In genomic region chr4:102619776-102620631, GRCh38 we compare ENCODE assay signal across 8 cellular contexts.
DNase-seq lines count a peak whose midpoint lies in the region; ATAC-seq and TF ChIP-seq lines count a peak whose summit lies in the region.
"Not testable (repeated sequence)": the region's sequence is repeated elsewhere in the genome, so short reads cannot be mapped to it uniquely, and the experiment has no call there.

No MANE protein-coding gene starts in this region.

- TF ChIP-seq CTCF in fibroblast of lung (conservative IDR thresholded peaks at IDR 0.05 in 1 of 2, IDR thresholded peaks at IDR 0.05 in 1 of 2; ENCODE audit: low read depth in 1 of 2, low read length in 2 of 2): not testable (repeated sequence)

- H2BK15ac ChIP-seq in mesenchymal stem cell (ENCODE audit: low read depth, poor library complexity, severe bottlenecking): not testable (repeated sequence)

- not testable (repeated sequence) for H2AFZ ChIP-seq in fibroblast of lung (ENCODE audit: low read length); mesenchymal stem cell (ENCODE audit: low read depth, low read length)

- H3K23ac ChIP-seq in mesenchymal stem cell (ENCODE audit: low read length in 2 of 2): not testable (repeated sequence)

- H3K79me1 ChIP-seq in mesenchymal stem cell (replicated peaks; ENCODE audit: low read length, poor library complexity, severe bottlenecking): not testable (repeated sequence)

- H2AK5ac ChIP-seq in mesenchymal stem cell (ENCODE audit: low read length, severe bottlenecking): not testable (repeated sequence)

- H2BK5ac ChIP-seq in mesenchymal stem cell (ENCODE audit: low read depth, low read length, poor library complexity, severe bottlenecking): not testable (repeated sequence)

- H3K4me2 ChIP-seq in BLaER1 treated with 17β-estradiol and CSF1 and Interleukin-3, amounts not matched to agents 10 nM and 100 nM: peak overlapping the region in 9 of 11 experiments; percentile 0 to 44 (median 24); a peak in 6 of 22 replicates
- H3K4me2 ChIP-seq in fibroblast of lung (ENCODE audit: extremely low read depth, insufficient read depth, low read length); mesenchymal stem cell (ENCODE audit: low read length, poor library complexity, severe bottlenecking): not testable (repeated sequence)

- not testable (repeated sequence) for H4K91ac ChIP-seq in mesenchymal stem cell (ENCODE audit: low read length)

- ATAC-seq in GM21360 (IDR thresholded peaks at IDR 0.05; ENCODE audit: unreplicated experiment) (peak; percentile 25), HG03432 (IDR thresholded peaks at IDR 0.05; ENCODE audit: unreplicated experiment) (peak; percentile 20)

- not testable (repeated sequence) for H3K4ac ChIP-seq in mesenchymal stem cell (ENCODE audit: low read depth in 1 of 2, low read length in 2 of 2)

- not testable (repeated sequence) for H2BK12ac ChIP-seq in mesenchymal stem cell (ENCODE audit: low read length in 2 of 2)

- H3K14ac ChIP-seq in mesenchymal stem cell (ENCODE audit: low read length in 2 of 2): not testable (repeated sequence)

- H3K36me3 ChIP-seq in BLaER1 treated with 17β-estradiol and CSF1 and Interleukin-3, amounts not matched to agents 10 nM and 100 nM: peaks cover 23 to 30% (median 29%) of the 10 kb centered on the region in 11 experiments
- not testable (repeated sequence) for H3K36me3 ChIP-seq in fibroblast of lung (ENCODE audit: control insufficient read depth, insufficient read depth, low read length)
- H3K36me3 ChIP-seq in mesenchymal stem cell (ENCODE audit: control insufficient read depth in 1 of 2, insufficient read depth in 2 of 2, low read depth in 1 of 2, low read length in 2 of 2): peaks cover 8 to 25% of the 10 kb centered on the region in 2 experiments

- not testable (repeated sequence) for H3K18ac ChIP-seq in mesenchymal stem cell (ENCODE audit: low read depth in 1 of 2, low read length in 2 of 2)

- WGBS in mesenchymal stem cell: 81% methylated on average over 3 of the region's 4 CpGs

- 0 out of 22 replicates have a peak overlapping the region, but pooled peaks of 1 of the 11 experiments have one; percentile 10 for H3K9ac ChIP-seq in BLaER1 treated with 17β-estradiol and CSF1 and Interleukin-3, amounts not matched to agents 10 nM and 100 nM
- not testable (repeated sequence) for H3K9ac ChIP-seq in fibroblast of lung (ENCODE audit: insufficient read depth, low read length)
- peak overlapping the region; percentile 73 for H3K9ac ChIP-seq in mesenchymal stem cell (ENCODE audit: low read length)

- not testable (repeated sequence) for H3K27me3 ChIP-seq in BLaER1 treated with 17β-estradiol and CSF1 and Interleukin-3, amounts not matched to agents 10 nM and 100 nM; fibroblast of lung (ENCODE audit: control insufficient read depth, insufficient read depth, low read length); mesenchymal stem cell (ENCODE audit: control insufficient read depth in 1 of 2, insufficient read depth in 1 of 2, low read length in 2 of 2)

- H3K9me3 ChIP-seq in BLaER1 treated with 17β-estradiol and CSF1 and Interleukin-3, amounts not matched to agents 10 nM and 100 nM (replicated peaks in 1 of 11); fibroblast of lung (ENCODE audit: control insufficient read depth, insufficient read depth, low read depth, low read length); mesenchymal stem cell (ENCODE audit: control insufficient read depth, low read length): not testable (repeated sequence)

- H3K27ac ChIP-seq in BLaER1 treated with 17β-estradiol and CSF1 and Interleukin-3, amounts not matched to agents 10 nM and 100 nM: not testable (repeated sequence)
- H3K27ac ChIP-seq in fibroblast of lung (ENCODE audit: insufficient read depth, low read length) (peak overlapping the region; percentile 15), mesenchymal stem cell (ENCODE audit: low read length, poor library complexity, severe bottlenecking) (peak overlapping the region; percentile 5)

- H3K4me1 ChIP-seq in BLaER1 treated with 17β-estradiol and CSF1 and Interleukin-3, amounts not matched to agents 10 nM and 100 nM: peaks cover 1 to 26% (median 14%) of the 10 kb centered on the region in 10 experiments; a peak in 18 of 20 replicates
- H3K4me1 ChIP-seq in fibroblast of lung (ENCODE audit: control insufficient read depth, extremely low read depth, insufficient read depth, low read length): not testable (repeated sequence)
- H3K4me1 ChIP-seq in mesenchymal stem cell (ENCODE audit: control insufficient read depth, insufficient read depth, low read depth, low read length): peaks cover 16% of the 10 kb centered on the region

- H4K8ac ChIP-seq in mesenchymal stem cell (ENCODE audit: low read length): not testable (repeated sequence)

- not testable (repeated sequence) for H4K20me1 ChIP-seq in BLaER1 treated with 17β-estradiol and CSF1 and Interleukin-3, amounts not matched to agents 10 nM and 100 nM; fibroblast of lung (ENCODE audit: control insufficient read depth, extremely low read depth, insufficient read depth, low read length)

- not testable (repeated sequence) for H3K79me2 ChIP-seq in fibroblast of lung (ENCODE audit: control insufficient read depth, insufficient read depth, low read length)

- not testable (repeated sequence) for H3K4me3 ChIP-seq in BLaER1 treated with 17β-estradiol and CSF1 and Interleukin-3, amounts not matched to agents 10 nM and 100 nM; fibroblast of lung (replicated peaks in 1 of 4; ENCODE audit: control extremely low read depth in 1 of 4, insufficient read depth in 1 of 4, low read depth in 3 of 4, low read length in 4 of 4); mesenchymal stem cell (ENCODE audit: insufficient read depth in 1 of 2, low read depth in 1 of 2, low read length in 2 of 2)

- DNase-seq in SW480 (ENCODE audit: low spot score): peak; percentile 1
- peak; percentile 64 for DNase-seq in amniotic epithelial cell (ENCODE audit: low read depth)
- peak; percentile 11 to 76 for DNase-seq in fibroblast of lung (ENCODE audit: low read depth in 2 of 2)
- peak; percentile 65 for DNase-seq in mesenchymal stem cell
- peak; percentile 62 for DNase-seq in stimulated activated CD4-positive, alpha-beta T cell treated with anti-CD3 and anti-CD28 coated beads, Interleukin-1b, Interleukin-23, amount 100 ng/mL, for 48 hours

- peak overlapping the region; percentile 6 for H2BK120ac ChIP-seq in mesenchymal stem cell (ENCODE audit: low read depth, low read length)

Comparison
In these comparisons a context has a peak if more than half of its experiments do, and no peak if none do; other contexts are left out.
1. DNase-seq: peak in every context shown above with its lines; median percentile 65 in mesenchymal stem cell; 64 in amniotic epithelial cell; 62 in stimulated activated CD4-positive, alpha-beta T cell treated with anti-CD3 and anti-CD28 coated beads, Interleukin-1b, Interleukin-23, amount 100 ng/mL, for 48 hours; 44 in fibroblast of lung; 1 in SW480.